22 cellular contexts compared by ENCODE assay signal in the genomic region with DNA sequence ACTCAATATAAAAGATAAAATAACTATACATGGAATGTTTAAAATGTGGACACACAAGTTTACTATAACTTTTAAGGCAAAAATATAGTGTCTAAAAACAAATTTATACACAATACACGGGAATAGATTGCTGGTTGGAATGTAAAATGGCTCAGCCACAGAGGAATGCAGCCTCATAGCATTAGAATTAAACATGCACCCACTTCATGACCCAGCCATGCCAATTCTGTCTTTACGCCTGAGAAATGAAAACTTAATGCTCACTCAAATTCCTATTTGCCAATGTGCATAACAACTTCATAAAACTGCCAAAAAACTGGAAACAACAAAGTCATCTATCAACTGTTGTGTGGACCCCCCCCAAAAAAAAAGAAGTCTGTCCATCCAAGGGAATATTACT.
"Had no signal": no experiment of that assay in that cellular context is flagged by ENCODE, and none has a peak within 500 bp of the region (broad histone marks: within the 10 kb centered on the region; RNA-seq: fewer than 3 reads in every experiment).

No MANE protein-coding gene starts in this region.

- DNase-seq: dermis blood vessel endothelial cell; dorsolateral prefrontal cortex; effector CD4-positive, alpha-beta T cell; effector memory CD4-positive, alpha-beta T cell; foreskin keratinocyte; glutamatergic neuron; head of caudate nucleus; heart right ventricle; hippocampal formation; islet precursor cell; kidney; kidney glomerular epithelial cell; left colon; left ventricle myocardium inferior; lower lobe of right lung; mesenchymal stem cell; mucosa of descending colon; naive B cell had no signal

- H3K4me1 Mint-ChIP-seq: mesothelial cell of epicardium, naive B cell had no signal

- H3K4me1 ChIP-seq: esophagus muscularis mucosa, foreskin keratinocyte, gastroesophageal sphincter, heart right ventricle, left ventricle myocardium inferior, lower lobe of right lung had no signal

- H3K4me3 ChIP-seq: coronary artery, dorsolateral prefrontal cortex, esophagus muscularis mucosa, gastroesophageal sphincter, heart right ventricle, left ventricle myocardium inferior, lower lobe of right lung, mucosa of descending colon had no signal

- H3K27me3 Mint-ChIP-seq: naive B cell had no signal

- H3K9me3 ChIP-seq: esophagus muscularis mucosa, gastroesophageal sphincter, lower lobe of right lung, mucosa of descending colon had no signal

- H3K27me3 ChIP-seq: dorsolateral prefrontal cortex, esophagus muscularis mucosa, foreskin keratinocyte, gastroesophageal sphincter, heart right ventricle had no signal

- H3K4me3 Mint-ChIP-seq: mesothelial cell of epicardium, naive B cell had no signal

- H3K36me3 ChIP-seq: esophagus muscularis mucosa, gastroesophageal sphincter, heart right ventricle, left ventricle myocardium inferior, lower lobe of right lung had no signal

- H3K36me3 Mint-ChIP-seq: mesothelial cell of epicardium, naive B cell had no signal

- H3K27ac ChIP-seq: coronary artery, dorsolateral prefrontal cortex, esophagus muscularis mucosa, foreskin keratinocyte, gastroesophageal sphincter, heart right ventricle, left ventricle myocardium inferior, lower lobe of right lung had no signal

- H3K27ac Mint-ChIP-seq: mesothelial cell of epicardium, naive B cell had no signal
